In genomic region chr17:61809816-61810392, GRCh38 we compare ENCODE assay signal across 10 cellular contexts. TPM values are rescaled to one million over a fixed set of nuclear protein-coding genes. Genes with fewer than 3 reads are reported as not detected.
DNase-seq lines count a peak whose midpoint lies in the region; ATAC-seq, FAIRE-seq and TF ChIP-seq lines count a peak whose summit lies in the region.
"Had no signal": no experiment of that assay in that cellular context is flagged by ENCODE, and none has a peak within 500 bp of the region (broad histone marks: within the 10 kb centered on the region; RNA-seq: fewer than 3 reads in every experiment).

No MANE protein-coding gene starts in this region.

- H4K8ac ChIP-seq in mesenchymal stem cell (ENCODE audit: low read length): no peak overlapping the region

- ATAC-seq in SK-N-SH treated with all-trans-retinoic acid at 6 μM for 48 hours: peak; percentile 79

- no peak overlapping the region for H3K4me3 ChIP-seq in mesenchymal stem cell (ENCODE audit: insufficient read depth in 1 of 2, low read depth in 1 of 2, low read length in 2 of 2)
- H3K4me3 ChIP-seq: testis had no signal

- no peak overlapping the region for H2AK5ac ChIP-seq in mesenchymal stem cell (ENCODE audit: low read length, severe bottlenecking)

- no peak overlapping the region for H2BK120ac ChIP-seq in mesenchymal stem cell (ENCODE audit: low read depth, low read length)

- H3K23ac ChIP-seq in mesenchymal stem cell (ENCODE audit: low read length in 2 of 2): no peak overlapping the region

- H3K27me3 ChIP-seq in mesenchymal stem cell (ENCODE audit: control insufficient read depth in 1 of 2, insufficient read depth in 1 of 2, low read length in 2 of 2): no peaks in the 10 kb centered on the region
- H3K27me3 ChIP-seq: testis had no signal

- no peak overlapping the region for H3K9ac ChIP-seq in mesenchymal stem cell (ENCODE audit: low read length)

- H3K36me3 ChIP-seq in mesenchymal stem cell (ENCODE audit: control insufficient read depth in 1 of 2, insufficient read depth in 2 of 2, low read depth in 1 of 2, low read length in 2 of 2): no peaks in the 10 kb centered on the region

- no peak overlapping the region for H2BK15ac ChIP-seq in mesenchymal stem cell (ENCODE audit: low read depth, poor library complexity, severe bottlenecking)

- H4K91ac ChIP-seq in mesenchymal stem cell (ENCODE audit: low read length): no peak overlapping the region

- no peak overlapping the region for H2BK12ac ChIP-seq in mesenchymal stem cell (ENCODE audit: low read length in 2 of 2)

- H3K18ac ChIP-seq in mesenchymal stem cell (ENCODE audit: low read depth in 1 of 2, low read length in 2 of 2): no peak overlapping the region

- H3K79me1 ChIP-seq in mesenchymal stem cell (replicated peaks; ENCODE audit: low read length, poor library complexity, severe bottlenecking): no peaks in the 10 kb centered on the region

- H2BK5ac ChIP-seq in mesenchymal stem cell (ENCODE audit: low read depth, low read length, poor library complexity, severe bottlenecking): no peak overlapping the region

- no peaks in the 10 kb centered on the region for H3K9me3 ChIP-seq in mesenchymal stem cell (ENCODE audit: control insufficient read depth, low read length)
- H3K9me3 ChIP-seq: testis had no signal

- FAIRE-seq in GM19239 (lab: Jason Lieb, UNC): no peak

- no peak overlapping the region for H3K4me2 ChIP-seq in mesenchymal stem cell (ENCODE audit: low read length, poor library complexity, severe bottlenecking)

- H3K4me1 ChIP-seq in mesenchymal stem cell (ENCODE audit: control insufficient read depth, insufficient read depth, low read depth, low read length): no peaks in the 10 kb centered on the region
- H3K4me1 ChIP-seq: testis had no signal

- H3K14ac ChIP-seq in mesenchymal stem cell (ENCODE audit: low read length in 2 of 2): no peak overlapping the region

- WGBS in mesenchymal stem cell: no CpG with 5 or more reads among the region's 2 CpGs

- DNase-seq in GM03348 (ENCODE audit: low spot score) (peak; percentile 50), NCI-H1436 (lab: John Stamatoyannopoulos, UW) (peak; percentile 49), mesenchymal stem cell (peak; percentile 61), amygdala (lab: John Stamatoyannopoulos, UW) (no peak), GM19239 (ENCODE audit: insufficient read length, low spot score) (no peak), ecto neural progenitor cell (ENCODE audit: low spot score) (no peak)
- no peak for DNase-seq in activated CD8-positive, alpha-beta memory T cell treated with anti-CD3 and anti-CD28 coated beads, Interleukin-2, amount 50 U/mL, for 4 hours
- DNase-seq: GDM1, testis had no signal

- no peak overlapping the region for H2AFZ ChIP-seq in mesenchymal stem cell (ENCODE audit: low read depth, low read length)

- H3K4ac ChIP-seq in mesenchymal stem cell (ENCODE audit: low read depth in 1 of 2, low read length in 2 of 2): no peak overlapping the region

- H3K27ac ChIP-seq in mesenchymal stem cell (ENCODE audit: low read length, poor library complexity, severe bottlenecking): no peak overlapping the region
- H3K27ac ChIP-seq: testis had no signal

TF ChIP-seq in SK-N-SH treated with all-trans-retinoic acid at 6 μM for 48 hours, 23 proteins besides CTCF, POLR2A, EP300 and RAD21 (continues in another document):
- peak; percentile 42; the same call in 1 of the 2 replicates for TF ChIP-seq ZNF8 (CRISPR knock-in tag; IDR thresholded peaks at IDR 0.05)
- TF ChIP-seq OSR1 (CRISPR knock-in tag; IDR thresholded peaks at IDR 0.05): no peak
- TF ChIP-seq, protein P1, sequence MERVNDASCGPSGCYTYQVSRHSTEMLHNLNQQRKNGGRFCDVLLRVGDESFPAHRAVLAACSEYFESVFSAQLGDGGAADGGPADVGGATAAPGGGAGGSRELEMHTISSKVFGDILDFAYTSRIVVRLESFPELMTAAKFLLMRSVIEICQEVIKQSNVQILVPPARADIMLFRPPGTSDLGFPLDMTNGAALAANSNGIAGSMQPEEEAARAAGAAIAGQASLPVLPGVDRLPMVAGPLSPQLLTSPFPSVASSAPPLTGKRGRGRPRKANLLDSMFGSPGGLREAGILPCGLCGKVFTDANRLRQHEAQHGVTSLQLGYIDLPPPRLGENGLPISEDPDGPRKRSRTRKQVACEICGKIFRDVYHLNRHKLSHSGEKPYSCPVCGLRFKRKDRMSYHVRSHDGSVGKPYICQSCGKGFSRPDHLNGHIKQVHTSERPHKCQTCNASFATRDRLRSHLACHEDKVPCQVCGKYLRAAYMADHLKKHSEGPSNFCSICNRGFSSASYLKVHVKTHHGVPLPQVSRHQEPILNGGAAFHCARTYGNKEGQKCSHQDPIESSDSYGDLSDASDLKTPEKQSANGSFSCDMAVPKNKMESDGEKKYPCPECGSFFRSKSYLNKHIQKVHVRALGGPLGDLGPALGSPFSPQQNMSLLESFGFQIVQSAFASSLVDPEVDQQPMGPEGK (CRISPR knock-in tag; IDR thresholded peaks at IDR 0.05; ENCODE audit: borderline replicate concordance): peak; percentile 93
- no peak for TF ChIP-seq BACH2 (CRISPR knock-in tag; IDR thresholded peaks at IDR 0.05; ENCODE audit: borderline replicate concordance)
- TF ChIP-seq POU6F1 (CRISPR knock-in tag; IDR thresholded peaks at IDR 0.05; ENCODE audit: borderline replicate concordance, low read depth): peak; percentile 96
- no peak for TF ChIP-seq ZFP3 (CRISPR knock-in tag; IDR thresholded peaks at IDR 0.05)
- TF ChIP-seq ZC3H10 (CRISPR knock-in tag; IDR thresholded peaks at IDR 0.05): peak; percentile 94
- no peak for TF ChIP-seq GLIS3 (CRISPR knock-in tag; IDR thresholded peaks at IDR 0.05)
- TF ChIP-seq CREB5 (CRISPR knock-in tag; IDR thresholded peaks at IDR 0.05; ENCODE audit: low read depth): peak; percentile 94
- no peak; the same call in 1 of the 2 replicates for TF ChIP-seq RARB (CRISPR knock-in tag; IDR thresholded peaks at IDR 0.05)
- no peak for TF ChIP-seq ZNF565 (CRISPR knock-in tag; conservative IDR thresholded peaks at IDR 0.05; ENCODE audit: low read depth)
- TF ChIP-seq CSDC2 (CRISPR knock-in tag; IDR thresholded peaks at IDR 0.05): no peak
- TF ChIP-seq ESRRG (CRISPR knock-in tag; IDR thresholded peaks at IDR 0.05): no peak
- TF ChIP-seq, protein P2, sequence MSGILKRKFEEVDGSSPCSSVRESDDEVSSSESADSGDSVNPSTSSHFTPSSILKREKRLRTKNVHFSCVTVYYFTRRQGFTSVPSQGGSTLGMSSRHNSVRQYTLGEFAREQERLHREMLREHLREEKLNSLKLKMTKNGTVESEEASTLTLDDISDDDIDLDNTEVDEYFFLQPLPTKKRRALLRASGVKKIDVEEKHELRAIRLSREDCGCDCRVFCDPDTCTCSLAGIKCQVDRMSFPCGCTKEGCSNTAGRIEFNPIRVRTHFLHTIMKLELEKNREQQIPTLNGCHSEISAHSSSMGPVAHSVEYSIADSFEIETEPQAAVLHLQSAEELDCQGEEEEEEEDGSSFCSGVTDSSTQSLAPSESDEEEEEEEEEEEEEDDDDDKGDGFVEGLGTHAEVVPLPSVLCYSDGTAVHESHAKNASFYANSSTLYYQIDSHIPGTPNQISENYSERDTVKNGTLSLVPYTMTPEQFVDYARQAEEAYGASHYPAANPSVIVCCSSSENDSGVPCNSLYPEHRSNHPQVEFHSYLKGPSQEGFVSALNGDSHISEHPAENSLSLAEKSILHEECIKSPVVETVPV (CRISPR knock-in tag; IDR thresholded peaks at IDR 0.05): peak; percentile 91
- TF ChIP-seq ZFP30 (CRISPR knock-in tag; IDR thresholded peaks at IDR 0.05): no peak
- no peak for TF ChIP-seq PPARA (CRISPR knock-in tag; IDR thresholded peaks at IDR 0.05; ENCODE audit: borderline replicate concordance)
- no peak for TF ChIP-seq SNAI2 (CRISPR knock-in tag; IDR thresholded peaks at IDR 0.05)
- TF ChIP-seq ISL1 (CRISPR knock-in tag; IDR thresholded peaks at IDR 0.05): peak; percentile 99

RNA-seq across cellular contexts. Expression of gene BRIP1, which starts 53.4 kb away (rescaled TPM):
- polyA plus RNA-seq in mesenchymal stem cell (2013, experiment 1 of 2): 1.4 TPM
- 1.6 TPM for polyA plus RNA-seq in mesenchymal stem cell (2013, experiment 2 of 2)

Comparison
In these comparisons a context has a peak if more than half of its experiments do, and no peak if none do; other contexts are left out.
1. DNase-seq: peak in GM03348 (single experiment), NCI-H1436 (single experiment) and mesenchymal stem cell (single experiment); none in amygdala (0 of 56), GM19239 (single experiment), ecto neural progenitor cell (single experiment) and activated CD8-positive, alpha-beta memory T cell treated with anti-CD3 and anti-CD28 coated beads, Interleukin-2, amount 50 U/mL, for 4 hours (single experiment).